In the genomic region with DNA sequence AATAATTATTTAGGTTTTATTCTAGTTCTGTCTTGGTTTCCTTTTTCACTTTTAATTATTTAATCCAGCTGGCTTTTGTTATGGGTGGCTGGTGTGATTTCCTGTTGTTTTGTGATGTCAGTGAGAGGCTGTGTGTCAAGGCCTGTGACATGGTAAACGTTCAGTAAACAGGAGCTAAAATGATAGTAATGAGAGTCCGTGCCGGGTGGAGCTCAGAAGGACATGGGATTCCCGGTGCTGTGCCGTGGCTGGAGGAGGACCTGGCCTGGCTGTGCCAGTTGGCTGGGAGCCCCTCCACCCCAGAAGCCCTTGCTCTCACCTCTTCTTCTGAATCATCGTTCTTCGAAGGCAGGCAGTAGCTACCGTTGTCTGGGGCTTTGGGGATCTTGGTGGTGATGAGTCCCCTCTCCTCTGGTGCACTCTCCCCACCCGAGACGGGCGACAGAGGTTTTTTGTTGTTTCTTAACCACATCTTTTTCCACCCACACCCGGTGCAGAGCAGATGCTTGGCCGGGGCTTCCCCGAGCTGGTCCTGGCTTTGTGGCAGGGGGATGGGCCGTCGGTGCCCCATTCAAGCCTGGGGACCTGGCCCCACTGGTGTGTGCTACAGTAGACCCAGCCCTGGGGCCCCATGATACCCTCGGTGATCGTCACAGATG, we compare ENCODE assay signal across 8 cellular contexts. TPM values are rescaled to one million over a fixed set of nuclear protein-coding genes. Genes with fewer than 3 reads are reported as not detected.
DNase-seq lines count a peak whose midpoint lies in the region; ATAC-seq and TF ChIP-seq lines count a peak whose summit lies in the region.

No MANE protein-coding gene starts in this region.

- DNase-seq in A172 (ENCODE audit: low spot score) (peak; percentile 60), activated B cell treated with CpG ODN at 0.5 μM for 24 hours (peak; percentile 75), mammary epithelial cell (peak; percentile 32), lung microvascular endothelial cell (ENCODE audit: low read depth in 2 of 2) (peak; percentile 86 to 90), NCI-H1092 treated with DMSO at 0.1 percent for 48 hours (lab: John Stamatoyannopoulos, UW) (no peak)
- DNase-seq in stimulated activated CD8-positive, alpha-beta memory T cell treated with anti-CD3 and anti-CD28 coated beads, Interleukin-4, amount 100 ng/mL, for 24 hours (ENCODE audit: low read depth), result peak; percentile 77

- H3K27me3 Mint-ChIP-seq in activated B cell treated with CpG ODN at 0.5 μM for 24 hours, result no peaks in the 10 kb centered on the region

- CTCF ChIA-PET in activated B cell treated with CpG ODN at 0.5 μM for 24 hours (lab: Charles Lee), result interaction anchor here (1.2 to 3.9 kb wide), 6 partner anchors 10 to 38 kb away, joined by 3 to 28 read pairs (median 20); no protein-coding TSS in a partner anchor
- CTCF ChIA-PET in mammary epithelial cell (lab: Charles Lee; ENCODE audit: low non-redundant PET), result no interaction called here

- dilution Hi-C loops in mammary epithelial cell (cut with HindIII; ENCODE audit: low sequenced_read_pairs), result no loop called here

- peak overlapping the region; percentile 92 for H3K27ac Mint-ChIP-seq in activated B cell treated with CpG ODN at 0.5 μM for 24 hours

- H3K79me2 ChIP-seq in mammary epithelial cell (ENCODE audit: insufficient read depth, low read length), result peaks cover 84% of the 10 kb centered on the region

- peak overlapping the region; percentile 70 for H3K4me2 ChIP-seq in mammary epithelial cell (ENCODE audit: insufficient read depth, low read depth, low read length)

- H3K36me3 Mint-ChIP-seq in activated B cell treated with CpG ODN at 0.5 μM for 24 hours (ENCODE audit: low read depth), result peaks cover 19% of the 10 kb centered on the region

- no peaks in the 10 kb centered on the region for H3K9me3 ChIP-seq in mammary epithelial cell (replicated peaks; ENCODE audit: insufficient read depth, low read length)

- no peaks in the 10 kb centered on the region for H3K27me3 ChIP-seq in mammary epithelial cell (ENCODE audit: insufficient read depth, low read length)

- H3K4me1 ChIP-seq in mammary epithelial cell (ENCODE audit: insufficient read depth, low read length), result peaks cover 56% of the 10 kb centered on the region

- intact Hi-C loops in activated B cell treated with CpG ODN at 0.5 μM for 24 hours (cut with micrococcal nuclease), result loop anchor here (1.0 to 2.0 kb wide), 3 partner anchors 10 to 32 kb away; no protein-coding TSS in a partner anchor
- intact Hi-C loops in mammary epithelial cell (cut with micrococcal nuclease), result loop anchor here (10.0 kb wide), 1 partner anchor 540 kb away; no protein-coding TSS in a partner anchor

- peaks cover 95% of the 10 kb centered on the region for H3K4me1 Mint-ChIP-seq in activated B cell treated with CpG ODN at 0.5 μM for 24 hours

- no TSS peak for BruUV-seq in mammary epithelial cell (replicated peaks; lab: Mats Ljungman, UMichigan)

- no peak overlapping the region for H2AFZ ChIP-seq in mammary epithelial cell (ENCODE audit: low read depth, low read length)

- peaks cover 1% of the 10 kb centered on the region for H4K20me1 ChIP-seq in mammary epithelial cell (ENCODE audit: insufficient read depth, low read length)

- TF ChIP-seq CTCF in activated B cell treated with CpG ODN at 0.5 μM for 24 hours (IDR thresholded peaks at IDR 0.05) (no peak), mammary epithelial cell (conservative IDR thresholded peaks at IDR 0.05 in 1 of 2, IDR thresholded peaks at IDR 0.05 in 1 of 2; ENCODE audit: extremely low read depth in 1 of 2, insufficient read depth in 1 of 2, low read depth in 1 of 2, low read length in 2 of 2) (no peak)

- no peak overlapping the region for H3K4me3 ChIP-seq in mammary epithelial cell (replicated peaks in 1 of 3; ENCODE audit: insufficient read depth in 1 of 3, low read depth in 2 of 3, low read length in 3 of 3)

- in situ Hi-C loops in mammary epithelial cell (cut with MboI; ENCODE audit: low sequenced_read_pairs in 2 of 2), result no loop called here

- H3K27ac ChIP-seq in mammary epithelial cell (ENCODE audit: insufficient read depth, low read depth, low read length), result no peak overlapping the region

- no peaks in the 10 kb centered on the region for H3K9me3 Mint-ChIP-seq in activated B cell treated with CpG ODN at 0.5 μM for 24 hours

- H3K9ac ChIP-seq in mammary epithelial cell (ENCODE audit: insufficient read depth, low read length), result no peak overlapping the region

- 18% methylated on average over 12 of the region's 18 CpGs for WGBS in mammary epithelial cell (ENCODE audit: low coverage, missing lambda C conversion rate)

- no peaks in the 10 kb centered on the region for H3K36me3 ChIP-seq in mammary epithelial cell (ENCODE audit: insufficient read depth, low read length)

- peak overlapping the region; percentile 83 for H3K4me3 Mint-ChIP-seq in activated B cell treated with CpG ODN at 0.5 μM for 24 hours

- ATAC-seq in GM19328 (IDR thresholded peaks at IDR 0.05; ENCODE audit: unreplicated experiment), result peak; percentile 54
- ATAC-seq in HG03442 (IDR thresholded peaks at IDR 0.05; ENCODE audit: unreplicated experiment), result peak; percentile 59
- ATAC-seq in activated B cell treated with CpG ODN at 0.5 μM for 24 hours (ENCODE audit: low read depth), result peak; percentile 80

- POLR2A ChIA-PET in activated B cell treated with CpG ODN at 0.5 μM for 24 hours (lab: Charles Lee), result interaction anchor here (0.5 to 6.9 kb wide), 9 partner anchors 10 to 1322 kb away, joined by 3 to 136 read pairs (median 5); partner anchors contain the start of gene SH2B3

RNA-seq across cellular contexts. Expression of gene SH2B3, which starts 29.1 kb away (rescaled TPM):
- total RNA-seq in A172 (2014; rRNA removed; shearing (Covaris generic)), result 30.5 and 32.3 TPM in 2 replicates
- 46.7 and 50.7 TPM in 2 replicates for total RNA-seq in activated B cell treated with CpG ODN at 0.5 μM for 24 hours
- 10 to 100 TPM; 11.7 to 15.8 TPM for total RNA-seq in mammary epithelial cell
- polyA plus RNA-seq in mammary epithelial cell, result 18.1 TPM
- polyA minus RNA-seq in mammary epithelial cell, result 20.3 TPM
- 33.3 and 34.7 TPM in 2 replicates for total RNA-seq in lung microvascular endothelial cell
